9 cellular contexts compared by ENCODE assay signal in the genomic region with DNA sequence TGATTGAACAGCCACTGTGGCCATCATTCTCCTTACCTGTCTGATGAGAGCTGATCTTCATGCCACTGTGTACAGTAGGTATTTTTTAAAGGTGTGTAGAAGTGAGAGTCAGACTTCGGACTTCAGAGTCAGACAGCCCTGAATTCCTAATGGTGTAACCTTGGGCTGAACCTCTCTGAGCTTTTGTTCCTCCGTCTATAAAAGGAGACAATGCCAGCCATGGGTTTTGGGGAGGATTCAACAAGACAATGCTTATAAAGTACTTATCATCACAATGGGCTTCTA. TPM values are rescaled to one million over a fixed set of nuclear protein-coding genes. Genes with fewer than 3 reads are reported as not detected.
DNase-seq lines count a peak whose midpoint lies in the region; ATAC-seq, FAIRE-seq and TF ChIP-seq lines count a peak whose summit lies in the region.
"Had no signal": no experiment of that assay in that cellular context is flagged by ENCODE, and none has a peak within 500 bp of the region (broad histone marks: within the 10 kb centered on the region; RNA-seq: fewer than 3 reads in every experiment).

No MANE protein-coding gene starts in this region.

- H3K4me3 ChIP-seq in Peyer's patch (peak overlapping the region in 2 of 4 donors; percentile 28 to 37), mucosa of descending colon (no peak overlapping the region), testis (no peak overlapping the region)

- H3K27ac ChIP-seq in Peyer's patch (peak overlapping the region; percentile 73 to 99 (median 91)), cingulate gyrus (ENCODE audit: low read depth, low read length) (peak overlapping the region; percentile 96), testis (peak overlapping the region; percentile 91 to 94)
- H3K27ac ChIP-seq: VCaP had no signal

- H3K36me3 ChIP-seq in Peyer's patch (no peaks in the 10 kb centered on the region), mucosa of descending colon (ENCODE audit: low read depth) (peaks cover 4% of the 10 kb centered on the region), testis (ENCODE audit: low read depth, missing control alignments) (no peaks in the 10 kb centered on the region)

- FAIRE-seq in D721Med (lab: Jason Lieb, UNC): no peak

- H3K27me3 ChIP-seq in Peyer's patch (no peaks in the 10 kb centered on the region), testis (no peaks in the 10 kb centered on the region)

- H3K4me1 ChIP-seq in Peyer's patch: peaks cover 0 to 86% (median 26%) of the 10 kb centered on the region in 4 donors
- peaks cover 77% of the 10 kb centered on the region for H3K4me1 ChIP-seq in mucosa of descending colon (ENCODE audit: low read depth)
- H3K4me1 ChIP-seq in testis: peaks cover 87% of the 10 kb centered on the region

- intact Hi-C loops in mucosa of descending colon (cut with DNase I, micrococcal nuclease) (no loop called here), testis (cut with DNase I; ENCODE audit: low total_unique reads) (no loop called here)

- no peak for DNase-seq in Peyer's patch
- no peak for DNase-seq in mucosa of descending colon
- DNase-seq in testis: no peak
- no peak for DNase-seq in D721Med (ENCODE audit: insufficient read length, low spot score)
- no peak for DNase-seq in NCI-H187 (lab: John Stamatoyannopoulos, UW)
- DNase-seq in foreskin melanocyte: no peak
- no peak for DNase-seq in A172 (ENCODE audit: low spot score)

- ATAC-seq in mucosa of descending colon: peak; percentile 17

- no peaks in the 10 kb centered on the region for H3K9me3 ChIP-seq in Peyer's patch
- no peaks in the 10 kb centered on the region for H3K9me3 ChIP-seq in mucosa of descending colon
- H3K9me3 ChIP-seq in testis: no peaks in the 10 kb centered on the region

- 21 to 33% methylated on average over 2 of the region's 2 CpGs for WGBS in testis, 2 donors

- TF ChIP-seq CTCF in Peyer's patch (IDR thresholded peaks at IDR 0.05): no peak
- TF ChIP-seq CTCF in mucosa of descending colon (IDR thresholded peaks at IDR 0.05): no peak
- TF ChIP-seq CTCF in testis (IDR thresholded peaks at IDR 0.05): no peak
- no peak for TF ChIP-seq CTCF in D721Med (IDR thresholded peaks at IDR 0.05; ENCODE audit: insufficient read depth, missing control alignments)

- TF ChIP-seq POLR2A in Peyer's patch (IDR thresholded peaks at IDR 0.05) (peak in 1 of 2 donors; percentile 36), testis (IDR thresholded peaks at IDR 0.05) (no peak)

RNA-seq across cellular contexts. Expression of a gene that starts 18.7 kb away (rescaled TPM):
- total RNA-seq in Peyer's patch (100 to 1,000 TPM; 364 to 571 (median 480) TPM), mucosa of descending colon (100 to 1,000 TPM; 443 to 952 (median 937) TPM), testis (100 to 1,000 TPM; 206 to 356 TPM)
- 392 TPM for polyA plus RNA-seq in testis (ENCODE audit: insufficient read depth, low read depth, low replicate concordance)
- 162 and 164 TPM in 2 replicates for total RNA-seq in A172 (2014; rRNA removed; shearing (Covaris generic))
